22 cellular contexts compared by ENCODE assay signal in the genomic region with DNA sequence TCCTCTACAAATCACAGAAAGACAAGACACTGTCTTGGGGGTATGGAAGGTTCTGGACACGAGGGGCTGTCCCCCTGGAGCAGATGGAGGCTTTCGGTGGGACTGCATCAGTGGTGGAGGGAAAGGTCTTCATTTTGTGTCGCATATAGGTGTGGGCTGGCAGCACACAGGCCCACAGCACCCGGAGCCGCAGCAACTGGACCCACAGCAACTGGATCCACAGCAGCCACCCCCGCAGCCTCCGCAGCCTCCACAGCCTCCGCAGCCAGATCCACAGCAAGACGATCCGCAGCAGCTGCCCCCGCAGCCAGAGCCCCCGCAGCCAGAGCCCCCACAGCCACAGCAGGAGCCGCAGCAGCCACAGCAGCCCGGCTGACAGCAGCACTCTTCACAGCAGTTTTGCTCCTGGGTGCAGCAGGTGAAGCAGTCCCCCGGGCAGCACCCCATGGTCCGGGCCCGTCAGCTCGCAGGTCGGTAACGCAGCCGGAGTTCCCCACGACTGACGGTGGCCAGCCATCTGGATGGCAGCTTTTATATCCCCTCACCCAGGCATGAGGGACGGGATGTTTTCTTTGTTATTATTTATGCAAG. TPM values are rescaled to one million over a fixed set of nuclear protein-coding genes. Genes with fewer than 3 reads are reported as not detected.
DNase-seq lines count a peak whose midpoint lies in the region; ATAC-seq, FAIRE-seq and TF ChIP-seq lines count a peak whose summit lies in the region.
"Had no signal": no experiment of that assay in that cellular context is flagged by ENCODE, and none has a peak within 500 bp of the region (broad histone marks: within the 10 kb centered on the region; RNA-seq: fewer than 3 reads in every experiment).

A gene with protein sequence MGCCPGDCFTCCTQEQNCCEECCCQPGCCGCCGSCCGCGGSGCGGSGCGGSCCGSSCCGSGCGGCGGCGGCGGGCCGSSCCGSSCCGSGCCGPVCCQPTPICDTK (minus strand): TSS at position 507 of the 591 bp plus-strand sequence. CDS start 60 bp downstream, at position 447.

- H3K27me3 Mint-ChIP-seq in H9 (ENCODE audit: low read depth) = peaks cover 7% of the 10 kb centered on the region
- H3K27me3 Mint-ChIP-seq: CD4-positive, alpha-beta memory T cell had no signal

- H4K91ac ChIP-seq in H9 (ENCODE audit: insufficient read length, low read depth, low read length) (no peak within 1 kb of the TSS), H1 (replicated peaks; ENCODE audit: insufficient read length, low read length) (no peak within 1 kb of the TSS)

- POLR2A ChIA-PET in H1 (lab: Charles Lee; ENCODE audit: partially characterized antibody) = no interaction called here
- POLR2A ChIA-PET in HepG2 (lab: Yijun Ruan, JAX) = no interaction called here

- H3K36me3 Mint-ChIP-seq in H9 (ENCODE audit: insufficient read depth in 1 of 3, low read depth in 3 of 3) = peaks cover 0 to 12% (median 11%) of the 10 kb centered on the region in 3 experiments; a peak in 1 of 7 replicates

- H3K56ac ChIP-seq in H9 (ENCODE audit: insufficient read length, low read depth, low read length) (no peak within 1 kb of the TSS), H1 (replicated peaks; ENCODE audit: insufficient read length, low read depth, low read length) (no peak within 1 kb of the TSS)

- FAIRE-seq in H1 (lab: Jason Lieb, UNC) = no peak
- FAIRE-seq in HepG2 (lab: Jason Lieb, UNC) = no peak
- FAIRE-seq: GM18507 had no signal

- H3K79me1 ChIP-seq in H9 (ENCODE audit: insufficient read depth, low read depth, low read length, poor library complexity, severe bottlenecking) = no peaks in the 10 kb centered on the region
- no peaks in the 10 kb centered on the region for H3K79me1 ChIP-seq in H1 (ENCODE audit: low read depth, low read length)

- in situ Hi-C loops in HepG2 (cut with HindIII; ENCODE audit: extremely low pct_ligation_motif_present, low pct_unique_long_range_greater_than_20kb) = no loop called here

- H4K20me1 ChIP-seq in H9 (ENCODE audit: control insufficient read depth, insufficient read depth, insufficient read length) (no peaks in the 10 kb centered on the region), H1 (replicated peaks in 1 of 2; ENCODE audit: control insufficient read depth in 1 of 2, insufficient read depth in 2 of 2, low read length in 2 of 2) (no peaks in the 10 kb centered on the region), osteoblast (ENCODE audit: insufficient read depth, low read length) (no peaks in the 10 kb centered on the region), HepG2 (ENCODE audit: insufficient read depth, low read length) (no peaks in the 10 kb centered on the region)
- H4K20me1 ChIP-seq: BLaER1 treated with 17β-estradiol and CSF1 and Interleukin-3, amounts not matched to agents 10 nM and 100 nM had no signal

- H3K18ac ChIP-seq in H9 (ENCODE audit: insufficient read length, low read depth, low read length) (no peak within 1 kb of the TSS), H1 (ENCODE audit: extremely low read depth, low read length) (no peak within 1 kb of the TSS)

- H3K4me3 Mint-ChIP-seq in H9 = no peak within 1 kb of the TSS
- H3K4me3 Mint-ChIP-seq: CD4-positive, alpha-beta memory T cell had no signal

- H3K27ac ChIP-seq in H9 (ENCODE audit: insufficient read length, low read depth, low read length) (no peak within 1 kb of the TSS), H1 (ENCODE audit: low read depth, low read length) (no peak within 1 kb of the TSS), osteoblast (ENCODE audit: low read depth, low read length) (no peak within 1 kb of the TSS), HepG2 (ENCODE audit: extremely low read length, insufficient read depth, low read length) (no peak within 1 kb of the TSS)
- H3K27ac ChIP-seq in effector memory CD4-positive, alpha-beta T cell (ENCODE audit: insufficient read depth, low read length, poor library complexity, severe bottlenecking) = no peak within 1 kb of the TSS
- H3K27ac ChIP-seq: BLaER1 treated with 17β-estradiol and CSF1 and Interleukin-3, amounts not matched to agents 10 nM and 100 nM; KMS-11 had no signal

- H3K9me3 Mint-ChIP-seq in H9 = peaks cover 11 to 12% of the 10 kb centered on the region in 2 experiments; a peak in 4 of 5 replicates

- no peak for TF ChIP-seq EP300 in H1 (IDR thresholded peaks at IDR 0.05; ENCODE audit: borderline replicate concordance in 1 of 2, low read depth in 2 of 2, low read length in 2 of 2)
- TF ChIP-seq EP300 in HepG2 (IDR thresholded peaks at IDR 0.05; ENCODE audit: low read depth in 2 of 2, low read length in 2 of 2) = no peak
- no peak for TF ChIP-seq EP300 in HepG2 (CRISPR knock-in tag; IDR thresholded peaks at IDR 0.05; ENCODE audit: borderline replicate concordance)

- WGBS in H9 (ENCODE audit: extremely low coverage, insufficient read length, low lambda C conversion rate) = no CpG with 5 or more reads among the region's 24 CpGs
- WGBS in H1 (ENCODE audit: extremely low coverage in 1 of 2, insufficient coverage in 1 of 2, insufficient read length in 1 of 2, insufficient replicate concordance in 2 of 2, low coverage in 1 of 2, low lambda C conversion rate in 2 of 2, missing lambda C conversion rate in 1 of 2), 2 experiments = 90% methylated on average over 24 of the region's 24 CpGs; no CpG with 5 or more reads in 1 of the 2 experiments
- WGBS in HepG2 (ENCODE audit: low lambda C conversion rate) = 47% methylated on average over 9 of the region's 24 CpGs

- H2BK15ac ChIP-seq in H9 (ENCODE audit: low read depth, low read length) (no peak within 1 kb of the TSS), H1 (ENCODE audit: low read length) (no peak within 1 kb of the TSS)

- peak within 1 kb of the TSS; percentile 40; the same call in 1 of the 2 replicates for H3K14ac ChIP-seq in H9 (ENCODE audit: insufficient read depth, low read length)
- no peak within 1 kb of the TSS for H3K14ac ChIP-seq in H1 (ENCODE audit: insufficient read length)

- CTCF ChIA-PET in H1 (lab: Charles Lee; ENCODE audit: partially characterized antibody) = interaction anchor here (2.7 to 3.5 kb wide), 2 partner anchors 8 to 14 kb away, joined by 9 to 31 read pairs; no protein-coding TSS in a partner anchor
- CTCF ChIA-PET in HepG2 (lab: Yijun Ruan, JAX; ENCODE audit: low intra/inter-chr PET ratio, low total read pairs) = no interaction called here

- TF ChIP-seq CTCF in H9 (conservative IDR thresholded peaks at IDR 0.05) (no peak), H1 (IDR thresholded peaks at IDR 0.05; ENCODE audit: control extremely low read depth in 1 of 3, insufficient read depth in 1 of 3, low read depth in 1 of 3, low read length in 3 of 3) (no peak), osteoblast (IDR thresholded peaks at IDR 0.05; ENCODE audit: extremely low read depth, low read depth, low read length) (no peak), HepG2 (CRISPR knock-in tag; IDR thresholded peaks at IDR 0.05) (no peak)

- H2AK5ac ChIP-seq in H9 (ENCODE audit: insufficient read length, low read length) (no peak within 1 kb of the TSS), H1 (ENCODE audit: low read depth, low read length) (no peak within 1 kb of the TSS)

- peaks cover 0 to 3% of the 10 kb centered on the region in 2 experiments; a peak in 1 of 4 replicates for H3K4me1 Mint-ChIP-seq in H9

- peak in 2 of 3 experiments; percentile 39 to 66 for DNase-seq in NCI-H1417 (lab: John Stamatoyannopoulos, UW)
- DNase-seq in NCI-H1417 treated with DMSO at 0.1 percent for 48 hours (lab: John Stamatoyannopoulos, UW) = no peak
- no peak for DNase-seq in H9
- DNase-seq in H1 (ENCODE audit: low read depth in 1 of 2, low spot score in 2 of 2) = no peak
- DNase-seq in osteoblast (ENCODE audit: insufficient read length, low spot score, missing footprints) = no peak
- no peak for DNase-seq in effector memory CD4-positive, alpha-beta T cell
- no peak for DNase-seq in HepG2 (ENCODE audit: low spot score)
- DNase-seq: 8988T; CD4-positive, alpha-beta memory T cell; GDM1; NCI-H1092 treated with DMSO at 0.1 percent for 48 hours; NCI-H524 treated with DMSO at 0.1 percent for 48 hours; NCI-H82; T-helper 1 cell had no signal

- H3K4me3 ChIP-seq in H1 (ENCODE audit: extremely low read depth in 1 of 4, insufficient read depth in 2 of 4, low read depth in 3 of 4, low read length in 4 of 4) (no peak within 1 kb of the TSS), osteoblast (ENCODE audit: insufficient read depth, low read length) (peak within 1 kb of the TSS; percentile 43), HepG2 (replicated peaks in 1 of 3; ENCODE audit: insufficient read depth in 1 of 3, low read depth in 2 of 3, low read length in 3 of 3) (no peak within 1 kb of the TSS)
- no peak within 1 kb of the TSS for H3K4me3 ChIP-seq in effector memory CD4-positive, alpha-beta T cell (ENCODE audit: insufficient read depth, low read depth, low read length, poor library complexity, severe bottlenecking)
- H3K4me3 ChIP-seq: BLaER1 treated with 17β-estradiol and CSF1 and Interleukin-3, amounts not matched to agents 10 nM and 100 nM; HAP-1 had no signal

- H2BK20ac ChIP-seq in H9 (ENCODE audit: low read depth, low read length, poor library complexity, severe bottlenecking) (no peak within 1 kb of the TSS), H1 (ENCODE audit: low read length) (no peak within 1 kb of the TSS)

- TF ChIP-seq RAD21 in H1 (IDR thresholded peaks at IDR 0.05 in 1 of 2, conservative IDR thresholded peaks at IDR 0.05 in 1 of 2; ENCODE audit: low read depth in 2 of 2, low read length in 2 of 2) (no peak), HepG2 (CRISPR knock-in tag; IDR thresholded peaks at IDR 0.05) (no peak)

- H4K5ac ChIP-seq in H9 (ENCODE audit: insufficient read length, low read depth, low read length) (no peak within 1 kb of the TSS), H1 (ENCODE audit: insufficient read length, low read depth, low read length) (no peak within 1 kb of the TSS)

- intact Hi-C loops in HepG2 (cut with micrococcal nuclease; ENCODE audit: unreplicated experiment) = no loop called here

- H3K23ac ChIP-seq in H9 (ENCODE audit: insufficient read length, low read depth, low read length) (no peak within 1 kb of the TSS), H1 (ENCODE audit: insufficient read length) (no peak within 1 kb of the TSS)

- no peaks in the 10 kb centered on the region for H3K23me2 ChIP-seq in H9 (ENCODE audit: insufficient read length, low read depth, low read length, poor library complexity, severe bottlenecking)
- no peaks in the 10 kb centered on the region for H3K23me2 ChIP-seq in H1 (ENCODE audit: low read depth, low read length)

- BruUV-seq in HepG2 (replicated peaks; lab: Mats Ljungman, UMichigan) = no TSS peak

- H3K27me3 ChIP-seq in H9 (ENCODE audit: insufficient read depth, low read length) (no peaks in the 10 kb centered on the region), H1 (replicated peaks in 1 of 4; ENCODE audit: control insufficient read depth in 3 of 4, extremely low read depth in 1 of 4, insufficient read depth in 3 of 4, low read length in 3 of 4) (no peaks in the 10 kb centered on the region), osteoblast (ENCODE audit: insufficient read depth, low read length) (no peaks in the 10 kb centered on the region), HepG2 (ENCODE audit: control insufficient read depth in 1 of 2, insufficient read depth in 2 of 2, low read length in 2 of 2) (peaks cover 2 to 24% of the 10 kb centered on the region in 2 experiments; a peak in 3 of 5 replicates)
- H3K27me3 ChIP-seq in effector memory CD4-positive, alpha-beta T cell (replicated peaks; ENCODE audit: control insufficient read depth, insufficient read depth, low read length, poor library complexity, severe bottlenecking) = no peaks in the 10 kb centered on the region
- H3K27me3 ChIP-seq: BLaER1 treated with 17β-estradiol and CSF1 and Interleukin-3, amounts not matched to agents 10 nM and 100 nM had no signal

- no peak within 1 kb of the TSS for H3T11ph ChIP-seq in H9 (ENCODE audit: low read length)

- H3K9ac ChIP-seq in H9 (ENCODE audit: extremely low read depth, insufficient read length, low read length) (no peak within 1 kb of the TSS), H1 (replicated peaks in 1 of 4; ENCODE audit: extremely low read depth in 1 of 4, low read depth in 3 of 4, low read length in 3 of 4) (no peak within 1 kb of the TSS), HepG2 (ENCODE audit: insufficient read depth, low read depth, low read length) (no peak within 1 kb of the TSS)
- H3K9ac ChIP-seq: BLaER1 treated with 17β-estradiol and CSF1 and Interleukin-3, amounts not matched to agents 10 nM and 100 nM; KMS-11 had no signal

- no peaks in the 10 kb centered on the region for H3K79me2 ChIP-seq in H9 (ENCODE audit: insufficient read depth, low read length)
- no peaks in the 10 kb centered on the region for H3K79me2 ChIP-seq in H1 (ENCODE audit: control insufficient read depth in 1 of 2, insufficient read depth in 2 of 2, low read length in 2 of 2)
- no peaks in the 10 kb centered on the region for H3K79me2 ChIP-seq in osteoblast (ENCODE audit: insufficient read depth, low read length)
- no peaks in the 10 kb centered on the region for H3K79me2 ChIP-seq in HepG2 (ENCODE audit: insufficient read depth, low read length)

- ATAC-seq in HepG2 (no peak), GM21390 (IDR thresholded peaks at IDR 0.05; ENCODE audit: unreplicated experiment) (no peak)
- ATAC-seq: Panc1, SK-N-SH treated with all-trans-retinoic acid at 6 μM for 48 hours had no signal

- H2BK5ac ChIP-seq in H9 (ENCODE audit: insufficient read length, low read length) (no peak within 1 kb of the TSS), H1 (ENCODE audit: low read depth, low read length) (no peak within 1 kb of the TSS)

- TF ChIP-seq POLR2A in H1 (IDR thresholded peaks at IDR 0.05; ENCODE audit: control extremely low read depth in 1 of 2, low read depth in 2 of 2, low read length in 2 of 2) (no peak), HepG2 (IDR thresholded peaks at IDR 0.05; ENCODE audit: insufficient read depth in 1 of 2, low read depth in 2 of 2, low read length in 2 of 2) (no peak)

- H3K27ac Mint-ChIP-seq in H9 = no peak within 1 kb of the TSS

- no peak within 1 kb of the TSS for H2BK12ac ChIP-seq in H9 (ENCODE audit: insufficient read length, low read depth, low read length)
- H2BK12ac ChIP-seq in H1 (ENCODE audit: low read depth, low read length) = no peak within 1 kb of the TSS

- H3K4me1 ChIP-seq in H9 (ENCODE audit: insufficient read depth, low read length) = no peaks in the 10 kb centered on the region; the same call in 1 of the 2 replicates
- 0 out of 7 replicates have a peak, but pooled peaks cover 0 to 2% (median 0%) of the 10 kb centered on the region in 4 experiments for H3K4me1 ChIP-seq in H1 (replicated peaks in 1 of 4; ENCODE audit: control insufficient read depth in 3 of 4, insufficient read depth in 4 of 4, low read length in 3 of 4)
- H3K4me1 ChIP-seq in osteoblast (ENCODE audit: insufficient read depth, low read length) = peaks cover 6% of the 10 kb centered on the region
- H3K4me1 ChIP-seq in effector memory CD4-positive, alpha-beta T cell (ENCODE audit: control insufficient read depth, insufficient read depth, low read length, poor library complexity, severe bottlenecking) = peaks cover 12% of the 10 kb centered on the region
- H3K4me1 ChIP-seq in HepG2 (ENCODE audit: insufficient read depth, low read length) = no peaks in the 10 kb centered on the region
- H3K4me1 ChIP-seq: BLaER1 treated with 17β-estradiol and CSF1 and Interleukin-3, amounts not matched to agents 10 nM and 100 nM; HAP-1 had no signal

- H4K8ac ChIP-seq in H9 (replicated peaks; ENCODE audit: insufficient read length, low read depth, low read length) (no peak within 1 kb of the TSS), H1 (ENCODE audit: extremely low read depth, insufficient read depth, low read length) (peak within 1 kb of the TSS; percentile 48; the same call in 1 of the 2 replicates)

- H2BK120ac ChIP-seq in H9 (ENCODE audit: low read depth, low read length, poor library complexity, severe bottlenecking) = no peak within 1 kb of the TSS
- H2BK120ac ChIP-seq in H1 (replicated peaks; ENCODE audit: low read depth, low read length) = no peak within 1 kb of the TSS

- H2AFZ ChIP-seq in H9 (ENCODE audit: low read length) (no peak within 1 kb of the TSS), H1 (ENCODE audit: low read length) (no peak within 1 kb of the TSS), osteoblast (ENCODE audit: low read length) (peak within 1 kb of the TSS; percentile 74), HepG2 (ENCODE audit: low read length) (no peak within 1 kb of the TSS)

- H3K4me2 ChIP-seq in H9 (ENCODE audit: insufficient read depth, insufficient read length, low read length) (no peak within 1 kb of the TSS), H1 (ENCODE audit: insufficient read depth in 1 of 2, low read depth in 2 of 2, low read length in 2 of 2) (no peak within 1 kb of the TSS), osteoblast (ENCODE audit: insufficient read depth, low read length) (peak within 1 kb of the TSS; percentile 28), HepG2 (ENCODE audit: low read depth, low read length) (no peak within 1 kb of the TSS)
- H3K4me2 ChIP-seq: BLaER1 treated with 17β-estradiol and CSF1 and Interleukin-3, amounts not matched to agents 10 nM and 100 nM; KMS-11 had no signal

- H3K4ac ChIP-seq in H9 (ENCODE audit: low read depth, low read length) (no peak within 1 kb of the TSS; the same call in 1 of the 2 replicates), H1 (replicated peaks; ENCODE audit: insufficient read length, low read depth, low read length) (no peak within 1 kb of the TSS)

- H3K9me3 ChIP-seq in H9 (ENCODE audit: control insufficient read depth, low read depth, low read length) (no peaks in the 10 kb centered on the region), H1 (ENCODE audit: insufficient read depth in 2 of 2, low read depth in 1 of 2, low read length in 1 of 2) (0 out of 4 replicates have a peak, but pooled peaks cover 0 to 5% of the 10 kb centered on the region in 2 experiments), osteoblast (ENCODE audit: low read depth, low read length) (no peaks in the 10 kb centered on the region), HepG2 (ENCODE audit: low read length) (peaks cover 10% of the 10 kb centered on the region; the same call in 1 of the 2 replicates)
- H3K9me3 ChIP-seq in effector memory CD4-positive, alpha-beta T cell (ENCODE audit: control insufficient read depth, low read length) = no peaks in the 10 kb centered on the region
- H3K9me3 ChIP-seq: HAP-1 had no signal

- H3K36me3 ChIP-seq in H1 (ENCODE audit: control insufficient read depth in 2 of 4, insufficient read depth in 4 of 4, low read length in 3 of 4) = no peaks in the 10 kb centered on the region
- no peaks in the 10 kb centered on the region for H3K36me3 ChIP-seq in osteoblast (ENCODE audit: insufficient read depth, low read length)
- H3K36me3 ChIP-seq in effector memory CD4-positive, alpha-beta T cell (ENCODE audit: control insufficient read depth, insufficient read depth, low read length) = no peaks in the 10 kb centered on the region
- no peaks in the 10 kb centered on the region for H3K36me3 ChIP-seq in HepG2 (replicated peaks in 1 of 2; ENCODE audit: control insufficient read depth in 1 of 2, insufficient read depth in 2 of 2, low read length in 2 of 2)
- H3K36me3 ChIP-seq: BLaER1 treated with 17β-estradiol and CSF1 and Interleukin-3, amounts not matched to agents 10 nM and 100 nM; HAP-1 had no signal

RNA-seq across cellular contexts. Expression of the gene that starts here (rescaled TPM):
- total RNA-seq in H9 (2021) (not detected in 2 replicates), osteoblast (not detected in 2 replicates), HepG2 (2016; rRNA removed; fragmentation: Illumina TruSeq; extraction: Trizol) (not detected in 2 replicates)
- total RNA-seq in H1 (2021; fragmentation: NEBNext Ultra II Directional; extraction: Animal tissue kit (Norgen Biotek cat#: 25700)) = not detected in 2 replicates
- polyA plus RNA-seq in H1 (2011; rRNA removed) (not detected in 2 replicates), HepG2 (2011; rRNA removed) (not detected in 2 replicates)
- polyA plus RNA-seq in H1 (2011; cell fraction: cytosol; rRNA removed) = not detected
- polyA plus RNA-seq in H1 (2011; cell fraction: nucleus; rRNA removed) = not detected
- polyA plus RNA-seq in H1 (2012, experiment 1 of 2) = not detected in 4 replicates
- not detected for polyA plus RNA-seq in H1 (2012, experiment 2 of 2)
- polyA plus RNA-seq in H1 (2013, experiment 1 of 2) = not detected
- polyA plus RNA-seq in H1 (2013, experiment 2 of 2) = not detected
- polyA minus RNA-seq in H1 (2011; rRNA and poly(A)+ RNA removed) = not detected in 2 replicates
- not detected for polyA minus RNA-seq in H1 (2011; cell fraction: cytosol; rRNA and poly(A)+ RNA removed)
- not detected for polyA minus RNA-seq in H1 (2011; cell fraction: nucleus; rRNA and poly(A)+ RNA removed)
- total RNA-seq in HepG2 (2016; cell fraction: cytosol; rRNA removed; fragmentation: Illumina TruSeq; extraction: Trizol; ENCODE audit: low read depth) = not detected in 2 replicates
- total RNA-seq in HepG2 (2016; cell fraction: insoluble cytoplasmic fraction; rRNA removed; fragmentation: Illumina TruSeq; extraction: Trizol) = not detected in 2 replicates
- not detected in 2 replicates for total RNA-seq in HepG2 (2016; cell fraction: membrane; rRNA removed; fragmentation: Illumina TruSeq; extraction: Trizol)
- total RNA-seq in HepG2 (2016; cell fraction: nucleus; rRNA removed; fragmentation: Illumina TruSeq; extraction: Trizol) = not detected in 2 replicates
- polyA plus RNA-seq in HepG2 (2011; cell fraction: cytosol; rRNA removed) = not detected in 2 replicates
- not detected in 2 replicates for polyA plus RNA-seq in HepG2 (2011; cell fraction: nucleus; rRNA removed)
- polyA plus RNA-seq in HepG2 (2012) = not detected in 2 replicates
- polyA plus RNA-seq in HepG2 (2016; cell fraction: cytosol; fragmentation: Illumina TruSeq; extraction: Trizol; ENCODE audit: low read depth) = not detected in 2 replicates
- not detected in 2 replicates for polyA plus RNA-seq in HepG2 (2016; cell fraction: insoluble cytoplasmic fraction; fragmentation: Illumina TruSeq; extraction: Trizol; ENCODE audit: low read depth)
- polyA plus RNA-seq in HepG2 (2016; cell fraction: membrane; fragmentation: Illumina TruSeq; extraction: Trizol; ENCODE audit: low read depth) = not detected in 2 replicates
- not detected in 2 replicates for polyA plus RNA-seq in HepG2 (2016; cell fraction: nucleus; fragmentation: Illumina TruSeq; extraction: Trizol; ENCODE audit: insufficient read depth, low read depth)
- not detected in 2 replicates for polyA minus RNA-seq in HepG2 (2011; rRNA and poly(A)+ RNA removed; ENCODE audit: low replicate concordance)
- not detected in 2 replicates for polyA minus RNA-seq in HepG2 (2011; cell fraction: cytosol; rRNA and poly(A)+ RNA removed)
- not detected in 2 replicates for polyA minus RNA-seq in HepG2 (2011; cell fraction: nucleus; rRNA and poly(A)+ RNA removed)
- total RNA-seq: CD4-positive, alpha-beta memory T cell; HT1080 had no signal
- polyA plus RNA-seq: CD4-positive, alpha-beta memory T cell had no signal

Comparison
In these comparisons a context has a peak if more than half of its experiments do, and no peak if none do; other contexts are left out.
1. DNase-seq: peak in NCI-H1417 (2 of 3); none in NCI-H1417 treated with DMSO at 0.1 percent for 48 hours (single experiment), H9 (single experiment), H1 (0 of 2), osteoblast (single experiment), effector memory CD4-positive, alpha-beta T cell (0 of 3) and HepG2 (single experiment).